In the genomic region with DNA sequence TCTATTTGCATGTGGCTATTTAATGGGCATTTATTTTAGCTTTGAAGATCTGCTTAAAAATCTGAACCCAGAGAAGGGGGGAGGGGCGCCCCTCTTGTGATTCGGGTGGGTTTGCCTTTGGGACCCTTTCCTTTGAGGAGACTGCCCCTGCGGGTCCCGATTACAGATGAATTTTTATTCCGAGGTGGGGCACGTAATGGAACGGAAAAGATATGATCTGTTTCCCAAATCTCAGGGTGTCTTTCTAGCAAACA, we compare ENCODE assay signal across 14 cellular contexts. TPM values are rescaled to one million over a fixed set of nuclear protein-coding genes. Genes with fewer than 3 reads are reported as not detected.
DNase-seq lines count a peak whose midpoint lies in the region; ATAC-seq and TF ChIP-seq lines count a peak whose summit lies in the region.
"Had no signal": no experiment of that assay in that cellular context is flagged by ENCODE, and none has a peak within 500 bp of the region (broad histone marks: within the 10 kb centered on the region; RNA-seq: fewer than 3 reads in every experiment).

No MANE protein-coding gene starts in this region.

- no peaks in the 10 kb centered on the region for H3K27me3 ChIP-seq in Caco-2 (replicated peaks; ENCODE audit: control insufficient read depth, insufficient read depth, low read length)
- H3K27me3 ChIP-seq in HUES48 (ENCODE audit: control insufficient read depth, insufficient read depth, low read length) = peaks cover 97% of the 10 kb centered on the region
- H3K27me3 ChIP-seq in breast epithelium = peaks cover 6 to 28% of the 10 kb centered on the region in 2 donors

- intact Hi-C loops in Caco-2 (cut with micrococcal nuclease; ENCODE audit: unreplicated experiment) = no loop called here
- intact Hi-C loops in breast epithelium (cut with DNase I; ENCODE audit: low total_unique reads) = no loop called here

- H3K27me3 Mint-ChIP-seq in Caco-2 (ENCODE audit: insufficient read depth, unreplicated experiment) = no peaks in the 10 kb centered on the region
- H3K27me3 Mint-ChIP-seq in mesothelial cell of epicardium (ENCODE audit: low read depth) = peaks cover 80% of the 10 kb centered on the region

- no peak overlapping the region for H3K9ac ChIP-seq in HUES48 (ENCODE audit: low read depth, low read length)

- no peaks in the 10 kb centered on the region for H3K9me3 ChIP-seq in Caco-2
- H3K9me3 ChIP-seq in HUES48 (ENCODE audit: control insufficient read depth, insufficient read depth, low read length) = no peaks in the 10 kb centered on the region; the same call in 1 of the 2 replicates
- no peaks in the 10 kb centered on the region for H3K9me3 ChIP-seq in breast epithelium

- H3K4me1 ChIP-seq in Caco-2 (peaks cover 11% of the 10 kb centered on the region; the same call in 1 of the 2 replicates), HUES48 (ENCODE audit: control insufficient read depth, insufficient read depth, low read length) (peaks cover 65% of the 10 kb centered on the region), breast epithelium (no peaks in the 10 kb centered on the region)

- H3K27ac Mint-ChIP-seq in Caco-2 (ENCODE audit: unreplicated experiment) (no peak overlapping the region), mesothelial cell of epicardium (peak overlapping the region; percentile 34)
- H3K27ac Mint-ChIP-seq: CD14-positive monocyte had no signal

- no peaks in the 10 kb centered on the region for H3K36me3 ChIP-seq in Caco-2 (ENCODE audit: control insufficient read depth, insufficient read depth, low read length)
- no peaks in the 10 kb centered on the region for H3K36me3 ChIP-seq in HUES48 (ENCODE audit: control insufficient read depth, insufficient read depth, low read length)
- H3K36me3 ChIP-seq in breast epithelium = no peaks in the 10 kb centered on the region

- CTCF ChIA-PET in Caco-2 (lab: Charles Lee) = no interaction called here

- no peak for DNase-seq in Caco-2
- DNase-seq in breast epithelium (ENCODE audit: low spot score in 2 of 2) = no peak
- DNase-seq in mesothelial cell of epicardium (ENCODE audit: low spot score in 2 of 2, unreplicated experiment in 2 of 2) = no peak
- DNase-seq in NCI-H1694 treated with DMSO at 0.1 percent for 48 hours (lab: John Stamatoyannopoulos, UW) = no peak
- no peak for DNase-seq in GM10266 (ENCODE audit: extremely low spot score)
- DNase-seq: effector CD8-positive, alpha-beta T cell; Kasumi-1; naive thymus-derived CD8-positive, alpha-beta T cell; NCI-H226 had no signal

- POLR2A ChIA-PET in Caco-2 (lab: Charles Lee) = no interaction called here

- peak overlapping the region; percentile 69 for H3K4me3 Mint-ChIP-seq in Caco-2 (ENCODE audit: unreplicated experiment)
- peak overlapping the region; percentile 42 for H3K4me3 Mint-ChIP-seq in mesothelial cell of epicardium

- TF ChIP-seq CTCF in Caco-2 (IDR thresholded peaks at IDR 0.05; ENCODE audit: insufficient read depth in 1 of 2, low read depth in 1 of 2, low read length in 1 of 2, severe bottlenecking in 1 of 2, unreplicated experiment in 1 of 2) (no peak), breast epithelium (IDR thresholded peaks at IDR 0.05) (no peak), mesothelial cell of epicardium (IDR thresholded peaks at IDR 0.05; ENCODE audit: unreplicated experiment) (no peak), GM10266 (IDR thresholded peaks at IDR 0.05; ENCODE audit: control insufficient read depth, insufficient read depth, low read depth, missing control alignments) (no peak)

- BruUV-seq in Caco-2 (replicated peaks; lab: Mats Ljungman, UMichigan) = no TSS peak

- H3K4me1 Mint-ChIP-seq in Caco-2 (ENCODE audit: low read depth, unreplicated experiment) (peaks cover 7% of the 10 kb centered on the region), mesothelial cell of epicardium (peaks cover 40% of the 10 kb centered on the region)

- H3K27ac ChIP-seq in HUES48 (ENCODE audit: low read depth, low read length) = no peak overlapping the region
- H3K27ac ChIP-seq in breast epithelium = peak overlapping the region; percentile 78 to 89
- H3K27ac ChIP-seq: SK-N-MC had no signal

- ATAC-seq in HG03442 (IDR thresholded peaks at IDR 0.05; ENCODE audit: unreplicated experiment) (no peak), GM21515 (IDR thresholded peaks at IDR 0.05; ENCODE audit: unreplicated experiment) (no peak)

- no peak for TF ChIP-seq POLR2A in breast epithelium (IDR thresholded peaks at IDR 0.05)

- H3K4me3 ChIP-seq in Caco-2 (ENCODE audit: low read depth, low read length) (peak overlapping the region; percentile 58; the same call in 1 of the 2 replicates), HUES48 (ENCODE audit: low read depth, low read length) (peak overlapping the region; percentile 34; the same call in 1 of the 2 replicates), breast epithelium (peak overlapping the region in 2 of 3 donors; percentile 56 to 72)
- H3K4me3 ChIP-seq: SK-N-MC had no signal

- H3K36me3 Mint-ChIP-seq in Caco-2 (ENCODE audit: insufficient read depth, unreplicated experiment) (no peaks in the 10 kb centered on the region), mesothelial cell of epicardium (no peaks in the 10 kb centered on the region)

- H3K9me3 Mint-ChIP-seq in Caco-2 (ENCODE audit: unreplicated experiment) = no peaks in the 10 kb centered on the region
- no peaks in the 10 kb centered on the region for H3K9me3 Mint-ChIP-seq in mesothelial cell of epicardium

RNA-seq across cellular contexts. Expression of a gene that starts 30.9 kb away (rescaled TPM):
- total RNA-seq in Caco-2 (2022) = 6.3 and 8.7 TPM in 2 replicates
- 10 to 100 TPM in 2 of 3 donors, not detected in 1; 25.2 to 46.0 TPM for total RNA-seq in breast epithelium
- 62.4 to 63.5 TPM (median 63.4 TPM) in 3 replicates for total RNA-seq in mesothelial cell of epicardium
- total RNA-seq: naive thymus-derived CD8-positive, alpha-beta T cell had no signal
